Comparison of ENCODE assay signal across 8 cellular contexts in the genomic region with DNA sequence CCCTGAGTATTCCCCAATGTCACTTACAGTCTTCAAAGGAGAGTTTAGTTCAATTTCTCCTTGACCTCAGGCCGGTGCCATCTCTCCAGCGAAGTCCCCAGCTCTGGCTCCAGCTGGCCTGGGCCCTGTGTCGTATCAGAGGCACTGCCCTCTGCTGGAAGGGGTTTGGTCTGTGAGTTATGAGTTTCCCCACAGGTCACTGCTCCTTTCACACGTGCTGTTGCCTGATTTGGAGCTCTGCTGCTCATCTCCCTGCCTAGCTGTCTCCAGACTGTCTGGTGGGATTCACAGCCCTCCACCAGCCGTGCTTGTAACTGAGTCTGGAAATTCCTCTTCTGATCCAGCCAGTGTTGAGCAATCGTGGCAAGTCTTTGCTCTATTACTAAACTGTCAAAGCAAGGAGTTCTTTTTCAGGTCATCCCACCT. TPM values are rescaled to one million over a fixed set of nuclear protein-coding genes. Genes with fewer than 3 reads are reported as not detected.
DNase-seq lines count a peak whose midpoint lies in the region; ATAC-seq and TF ChIP-seq lines count a peak whose summit lies in the region.

Gene RAP2C (minus strand): TSS at position 105 of the 426 bp plus-strand sequence. CDS start 2,179 bp downstream, outside the sequence.

- TF ChIP-seq POLR2A in Peyer's patch (IDR thresholded peaks at IDR 0.05): peak in 1 of 2 donors; percentile 28

- H3K27me3 ChIP-seq in Peyer's patch (no peaks in the 10 kb centered on the region), subcutaneous abdominal adipose tissue (ENCODE audit: control insufficient read depth in 5 of 5, insufficient read depth in 4 of 5, low read length in 5 of 5) (peaks cover 0 to 4% (median 2%) of the 10 kb centered on the region in 5 donors)
- no peaks in the 10 kb centered on the region for H3K27me3 ChIP-seq in naive thymus-derived CD4-positive, alpha-beta T cell (ENCODE audit: control insufficient read depth in 2 of 2, insufficient read depth in 2 of 2, low read length in 2 of 2)

- H3K9ac ChIP-seq in subcutaneous abdominal adipose tissue (ENCODE audit: low read length in 5 of 5): peak within 1 kb of the TSS; percentile 6 to 84 (median 76)

- POLR2A ChIA-PET in naive thymus-derived CD4-positive, alpha-beta T cell (lab: Charles Lee): interaction anchor here (0.6 to 1.8 kb wide), 4 partner anchors 11 to 272 kb away, joined by 3 to 7 read pairs (median 4); no protein-coding TSS in a partner anchor

- TF ChIP-seq CTCF in Peyer's patch (IDR thresholded peaks at IDR 0.05) (peak in 5 of 6 experiments; percentile 22 to 67 (median 56)), fibroblast of mammary gland (conservative IDR thresholded peaks at IDR 0.05; ENCODE audit: control insufficient read depth, insufficient read depth, low read depth, low read length) (peak; percentile 54)

- intact Hi-C loops in naive thymus-derived CD4-positive, alpha-beta T cell (cut with micrococcal nuclease): loop anchor here (1.0 to 5.0 kb wide), 11 partner anchors 42 to 1952 kb away; partner anchors contain the start of genes ENOX2 (in 1 of the 2), MBNL3 (in 1 of the 2) and ZNF280C (in 1 of the 2)

- peak within 1 kb of the TSS; percentile 62 to 87 (median 71) for H3K4me3 ChIP-seq in Peyer's patch
- H3K4me3 ChIP-seq in fibroblast of mammary gland (ENCODE audit: control insufficient read depth, low read depth, low read length): peak within 1 kb of the TSS; percentile 58
- peak within 1 kb of the TSS; percentile 51 for H3K4me3 ChIP-seq in naive thymus-derived CD4-positive, alpha-beta T cell (ENCODE audit: low read length)
- H3K4me3 ChIP-seq in subcutaneous abdominal adipose tissue (ENCODE audit: low read depth in 1 of 5, low read length in 5 of 5): peak within 1 kb of the TSS; percentile 63 to 75 (median 70)

- no peaks in the 10 kb centered on the region for H3K36me3 Mint-ChIP-seq in IgD-negative memory B cell
- H3K36me3 Mint-ChIP-seq in naive thymus-derived CD4-positive, alpha-beta T cell: peaks cover 0 to 4% (median 0%) of the 10 kb centered on the region in 5 donors

- peak within 1 kb of the TSS; percentile 90 to 92 (median 91) for H3K4me3 Mint-ChIP-seq in IgD-negative memory B cell
- peak within 1 kb of the TSS; percentile 79 to 96 (median 88) for H3K4me3 Mint-ChIP-seq in naive thymus-derived CD4-positive, alpha-beta T cell

- CTCF ChIA-PET in naive thymus-derived CD4-positive, alpha-beta T cell (lab: Charles Lee): interaction anchor here (0.7 to 2.9 kb wide), 11 partner anchors 19 to 390 kb away, joined by 3 to 20 read pairs (median 5); no protein-coding TSS in a partner anchor

- peak within 1 kb of the TSS; percentile 94 to 97 (median 96) for H3K27ac Mint-ChIP-seq in IgD-negative memory B cell
- peak within 1 kb of the TSS; percentile 87 to 97 (median 94) for H3K27ac Mint-ChIP-seq in naive thymus-derived CD4-positive, alpha-beta T cell

- DNase-seq in DMS53 treated with DMSO at 0.1 percent for 48 hours (lab: John Stamatoyannopoulos, UW; ENCODE audit: unreplicated experiment) (peak; percentile 67), Peyer's patch (peak; percentile 70 to 90 (median 81)), fibroblast of mammary gland (ENCODE audit: low read depth) (peak; percentile 72)
- peak; percentile 10 to 32 for DNase-seq in activated T-helper 1 cell treated with anti-CD3 and anti-CD28 coated beads, Interleukin-2, amount 50 U/mL, for 16 hours (ENCODE audit: low read depth in 1 of 2, low spot score in 1 of 2)
- DNase-seq in naive thymus-derived CD4-positive, alpha-beta T cell: peak; percentile 15 to 50 (median 32)

- peaks cover 10 to 19% (median 13%) of the 10 kb centered on the region in 3 donors for H3K4me1 Mint-ChIP-seq in IgD-negative memory B cell
- H3K4me1 Mint-ChIP-seq in naive thymus-derived CD4-positive, alpha-beta T cell: peaks cover 7 to 35% (median 25%) of the 10 kb centered on the region in 7 donors

- no peaks in the 10 kb centered on the region for H3K36me3 ChIP-seq in Peyer's patch
- H3K36me3 ChIP-seq in naive thymus-derived CD4-positive, alpha-beta T cell (ENCODE audit: control insufficient read depth in 2 of 3, insufficient read depth in 3 of 3, low read length in 3 of 3): peaks cover 0 to 6% (median 0%) of the 10 kb centered on the region in 3 experiments
- H3K36me3 ChIP-seq in subcutaneous abdominal adipose tissue (ENCODE audit: control insufficient read depth in 5 of 5, insufficient read depth in 5 of 5, low read length in 5 of 5): no peaks in the 10 kb centered on the region

- no peaks in the 10 kb centered on the region for H3K27me3 Mint-ChIP-seq in IgD-negative memory B cell
- no peaks in the 10 kb centered on the region for H3K27me3 Mint-ChIP-seq in naive thymus-derived CD4-positive, alpha-beta T cell

- H3K9me3 Mint-ChIP-seq in IgD-negative memory B cell: no peaks in the 10 kb centered on the region
- H3K9me3 Mint-ChIP-seq in naive thymus-derived CD4-positive, alpha-beta T cell: no peaks in the 10 kb centered on the region

- H3K27ac ChIP-seq in Peyer's patch (peak within 1 kb of the TSS; percentile 92 to 100 (median 98)), subcutaneous abdominal adipose tissue (ENCODE audit: low read depth, low read length) (peak within 1 kb of the TSS; percentile 92)
- peak within 1 kb of the TSS; percentile 94 for H3K27ac ChIP-seq in naive thymus-derived CD4-positive, alpha-beta T cell (ENCODE audit: low read depth, low read length)

- no peaks in the 10 kb centered on the region for H3K4me1 ChIP-seq in Peyer's patch
- peaks cover 9 to 14% of the 10 kb centered on the region in 2 donors for H3K4me1 ChIP-seq in naive thymus-derived CD4-positive, alpha-beta T cell (ENCODE audit: control insufficient read depth in 2 of 2, insufficient read depth in 2 of 2, low read length in 2 of 2)
- H3K4me1 ChIP-seq in subcutaneous abdominal adipose tissue (ENCODE audit: control insufficient read depth in 5 of 5, insufficient read depth in 5 of 5, low read length in 5 of 5): peaks cover 0 to 21% (median 12%) of the 10 kb centered on the region in 5 donors

- ATAC-seq in GM21717 (IDR thresholded peaks at IDR 0.05; ENCODE audit: unreplicated experiment): peak; percentile 54
- ATAC-seq in naive thymus-derived CD4-positive, alpha-beta T cell: peak; percentile 47

- no peaks in the 10 kb centered on the region for H3K9me3 ChIP-seq in Peyer's patch
- no peaks in the 10 kb centered on the region for H3K9me3 ChIP-seq in naive thymus-derived CD4-positive, alpha-beta T cell (ENCODE audit: control insufficient read depth in 2 of 3, low read length in 3 of 3)
- H3K9me3 ChIP-seq in subcutaneous abdominal adipose tissue (ENCODE audit: control insufficient read depth in 5 of 5, low read length in 5 of 5): no peaks in the 10 kb centered on the region

RNA-seq across cellular contexts. Expression of gene RAP2C, which starts in this region (rescaled TPM):
- 13.9 TPM for polyA plus RNA-seq in IgD-negative memory B cell
- total RNA-seq in Peyer's patch: 10 to 100 TPM; 12.0 to 19.3 (median 18.6) TPM
- 10 to 100 TPM; 21.4 to 34.7 (median 30.3) TPM for total RNA-seq in naive thymus-derived CD4-positive, alpha-beta T cell
- polyA plus RNA-seq in naive thymus-derived CD4-positive, alpha-beta T cell: 10 to 100 TPM; 11.7 to 13.3 TPM

Comparison
In these comparisons a context has a peak if more than half of its experiments do, and no peak if none do; other contexts are left out.
1. Peak in every context shown above with its lines: DNase-seq, ATAC-seq, H3K4me3 ChIP-seq and H3K27ac ChIP-seq.
2. DNase-seq: peak in every context shown above with its lines; median percentile 81 in Peyer's patch; 72 in fibroblast of mammary gland; 67 in DMS53 treated with DMSO at 0.1 percent for 48 hours; 32 in naive thymus-derived CD4-positive, alpha-beta T cell; 21 in activated T-helper 1 cell treated with anti-CD3 and anti-CD28 coated beads, Interleukin-2, amount 50 U/mL, for 16 hours.